In the genomic region with DNA sequence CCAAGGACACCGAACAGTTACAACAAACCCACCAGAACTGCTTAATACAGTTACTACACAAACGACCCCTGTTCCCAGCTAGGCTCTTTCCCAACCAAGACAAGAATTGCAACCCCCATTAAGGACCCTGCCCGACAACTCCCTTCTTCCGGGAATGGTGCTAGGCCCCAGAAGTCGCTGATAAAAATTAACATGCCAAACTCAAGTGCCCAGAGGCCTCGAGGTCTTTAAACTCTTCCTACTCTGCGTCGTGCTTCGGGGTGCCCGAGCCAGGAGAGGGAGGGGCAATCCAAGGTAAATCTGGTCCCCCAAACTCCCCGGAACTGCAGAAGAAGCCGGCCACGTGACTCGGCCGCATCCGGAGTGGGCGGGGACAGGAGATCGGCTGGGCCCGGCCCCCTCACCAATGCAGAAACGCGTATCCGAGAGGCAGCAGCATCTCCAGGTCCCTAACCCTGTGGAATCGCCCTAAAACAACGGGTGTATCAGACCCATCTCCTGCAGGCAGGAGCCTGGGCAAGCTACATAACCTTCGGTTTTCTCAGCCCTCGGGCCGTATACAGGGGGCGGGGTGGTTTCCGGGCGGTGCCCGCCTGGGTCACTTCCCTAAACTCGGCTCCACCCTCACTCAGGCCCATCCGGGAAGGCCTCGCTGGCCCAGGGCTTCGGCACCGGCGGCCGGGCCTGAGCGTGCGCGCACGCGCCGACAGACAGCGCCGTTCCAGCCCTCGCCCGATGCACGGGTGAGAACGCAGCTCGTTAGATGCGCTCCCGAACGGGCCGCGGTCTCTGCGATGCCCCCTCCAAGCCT, we compare ENCODE assay signal across 8 cellular contexts. TPM values are rescaled to one million over a fixed set of nuclear protein-coding genes. Genes with fewer than 3 reads are reported as not detected.
DNase-seq lines count a peak whose midpoint lies in the region; ATAC-seq and TF ChIP-seq lines count a peak whose summit lies in the region.

No MANE protein-coding gene starts in this region.

- H3K9ac ChIP-seq in duodenal mucosa (ENCODE audit: low read depth in 1 of 2, low read length in 2 of 2): peak overlapping the region; percentile 86 to 87

- peak; percentile 64 to 67 for ATAC-seq in lower lobe of right lung

- H3K4me3 Mint-ChIP-seq in HFFc6: peak overlapping the region; percentile 98
- H3K4me3 Mint-ChIP-seq in activated CD4-positive, alpha-beta memory T cell treated with anti-CD3 and anti-CD28 coated beads for 36 hours: peak overlapping the region; percentile 88

- POLR2A ChIA-PET in activated CD4-positive, alpha-beta memory T cell treated with anti-CD3 and anti-CD28 coated beads for 36 hours (lab: Charles Lee): interaction anchor here (5.0 kb wide), 1 partner anchor 34 kb away, joined by 95 read pairs; the partner anchor contains the start of genes CCDC85B and FIBP

- CTCF ChIA-PET in activated CD4-positive, alpha-beta memory T cell treated with anti-CD3 and anti-CD28 coated beads for 36 hours (lab: Charles Lee): interaction anchor here (4.4 to 10.5 kb wide), 2 partner anchors 31 to 77 kb away, joined by 33 to 277 read pairs; partner anchors contain the start of genes AP5B1, CCDC85B and FIBP

- peak overlapping the region; percentile 94 for H3K27ac ChIP-seq in duodenal mucosa (ENCODE audit: low read depth, low read length)
- H3K27ac ChIP-seq in lower lobe of right lung: peak overlapping the region; percentile 98

- intact Hi-C loops in activated CD4-positive, alpha-beta memory T cell treated with anti-CD3 and anti-CD28 coated beads for 36 hours (cut with micrococcal nuclease): no loop called here
- intact Hi-C loops in lower lobe of right lung (cut with DNase I): no loop called here

- peaks cover 18% of the 10 kb centered on the region for H3K27me3 Mint-ChIP-seq in HFFc6 (ENCODE audit: insufficient read depth)
- no peaks in the 10 kb centered on the region for H3K27me3 Mint-ChIP-seq in activated CD4-positive, alpha-beta memory T cell treated with anti-CD3 and anti-CD28 coated beads for 36 hours

- H3K9me3 ChIP-seq in duodenal mucosa (ENCODE audit: control insufficient read depth in 1 of 2, low read length in 2 of 2): no peaks in the 10 kb centered on the region
- no peaks in the 10 kb centered on the region for H3K9me3 ChIP-seq in lower lobe of right lung

- H3K4me1 Mint-ChIP-seq in HFFc6 (ENCODE audit: low read depth): peaks cover 62% of the 10 kb centered on the region
- peaks cover 41% of the 10 kb centered on the region for H3K4me1 Mint-ChIP-seq in activated CD4-positive, alpha-beta memory T cell treated with anti-CD3 and anti-CD28 coated beads for 36 hours (ENCODE audit: low read depth)

- peaks cover 46% of the 10 kb centered on the region for H3K36me3 Mint-ChIP-seq in HFFc6 (ENCODE audit: low read depth)
- peaks cover 60% of the 10 kb centered on the region for H3K36me3 Mint-ChIP-seq in activated CD4-positive, alpha-beta memory T cell treated with anti-CD3 and anti-CD28 coated beads for 36 hours

- DNase-seq in GM03348 (ENCODE audit: low spot score) (peak; percentile 87), HFFc6 (peak; percentile 50), NCI-H446 treated with DMSO at 0.1 percent for 48 hours (lab: John Stamatoyannopoulos, UW) (peak; percentile 42), lower lobe of right lung (peak; percentile 94), cortex of kidney (lab: John Stamatoyannopoulos, UW) (no peak)
- peak; percentile 89 for DNase-seq in activated CD4-positive, alpha-beta memory T cell treated with anti-CD3 and anti-CD28 coated beads for 36 hours
- peak; percentile 75 to 82 for DNase-seq in stimulated activated CD4-positive, alpha-beta T cell treated with anti-CD3 and anti-CD28 coated beads, Interleukin-4, amount 100 ng/mL, for 48 hours (ENCODE audit: low read depth in 2 of 2)

- peak overlapping the region; percentile 86 for H3K27ac Mint-ChIP-seq in HFFc6
- H3K27ac Mint-ChIP-seq in activated CD4-positive, alpha-beta memory T cell treated with anti-CD3 and anti-CD28 coated beads for 36 hours: peak overlapping the region; percentile 82

- peak overlapping the region; percentile 91 to 98 for H3K4me3 ChIP-seq in duodenal mucosa (ENCODE audit: low read depth in 1 of 2, low read length in 2 of 2)
- peak overlapping the region; percentile 92 for H3K4me3 ChIP-seq in lower lobe of right lung

- H3K9me3 Mint-ChIP-seq in HFFc6: no peaks in the 10 kb centered on the region
- H3K9me3 Mint-ChIP-seq in activated CD4-positive, alpha-beta memory T cell treated with anti-CD3 and anti-CD28 coated beads for 36 hours: peaks cover 4% of the 10 kb centered on the region

- H3K4me1 ChIP-seq in duodenal mucosa (ENCODE audit: control insufficient read depth in 1 of 2, insufficient read depth in 2 of 2, low read length in 2 of 2) (peaks cover 53 to 60% of the 10 kb centered on the region in 2 donors), lower lobe of right lung (peaks cover 44% of the 10 kb centered on the region)

- H3K27me3 ChIP-seq in duodenal mucosa (ENCODE audit: control insufficient read depth in 1 of 2, insufficient read depth in 2 of 2, low read length in 2 of 2): no peaks in the 10 kb centered on the region
- no peaks in the 10 kb centered on the region for H3K27me3 ChIP-seq in lower lobe of right lung (ENCODE audit: low read depth)

- no peak for TF ChIP-seq CTCF in HFFc6 (IDR thresholded peaks at IDR 0.05)
- no peak for TF ChIP-seq CTCF in lower lobe of right lung (IDR thresholded peaks at IDR 0.05)

- H3K36me3 ChIP-seq in duodenal mucosa (ENCODE audit: control insufficient read depth in 1 of 2, insufficient read depth in 2 of 2, low read length in 2 of 2) (peaks cover 32 to 46% of the 10 kb centered on the region in 2 donors), lower lobe of right lung (peaks cover 49% of the 10 kb centered on the region)

RNA-seq across cellular contexts. Expression of gene CFL1, which starts 1.1 kb away (rescaled TPM):
- total RNA-seq in HFFc6 (2021; fragmentation: NEBNext Ultra II Directional; extraction: Animal tissue kit (Norgen Biotek cat#: 25700)): 1,000 to 10,000 TPM; 2,002 to 2,288 (median 2,238) TPM
- 1,000 to 10,000 TPM; 1,166 to 1,191 TPM for total RNA-seq in activated CD4-positive, alpha-beta memory T cell treated with anti-CD3 and anti-CD28 coated beads for 36 hours
- 647 TPM for total RNA-seq in lower lobe of right lung

RNA-seq across cellular contexts. Expression of gene MUS81, which starts 3.3 kb away (rescaled TPM):
- 10 to 100 TPM; 38.4 to 47.9 (median 43.1) TPM for total RNA-seq in HFFc6 (2021; fragmentation: NEBNext Ultra II Directional; extraction: Animal tissue kit (Norgen Biotek cat#: 25700))
- 10 to 100 TPM; 69.8 to 71.7 TPM for total RNA-seq in activated CD4-positive, alpha-beta memory T cell treated with anti-CD3 and anti-CD28 coated beads for 36 hours
- total RNA-seq in lower lobe of right lung: 52.8 TPM

RNA-seq across cellular contexts. Expression of gene EFEMP2, which starts 15.7 kb away (rescaled TPM):
- total RNA-seq in HFFc6 (2021; fragmentation: NEBNext Ultra II Directional; extraction: Animal tissue kit (Norgen Biotek cat#: 25700)): 100 to 1,000 TPM; 318 to 359 (median 329) TPM
- 10 to 100 TPM; 11.5 to 12.5 TPM for total RNA-seq in activated CD4-positive, alpha-beta memory T cell treated with anti-CD3 and anti-CD28 coated beads for 36 hours
- total RNA-seq in lower lobe of right lung: 53.9 TPM

RNA-seq across cellular contexts. Expression of gene CTSW, which starts 22.7 kb away (rescaled TPM):
- under 1 TPM in 4 of 6 experiments, not detected in 2; 0.11 to 0.22 (median 0.14) TPM for total RNA-seq in HFFc6 (2021; fragmentation: NEBNext Ultra II Directional; extraction: Animal tissue kit (Norgen Biotek cat#: 25700))
- 10 to 100 TPM; 11.1 to 13.2 TPM for total RNA-seq in activated CD4-positive, alpha-beta memory T cell treated with anti-CD3 and anti-CD28 coated beads for 36 hours
- total RNA-seq in lower lobe of right lung: 20.6 TPM

RNA-seq across cellular contexts. Expression of gene SNX32, which starts 23.1 kb away (rescaled TPM):
- total RNA-seq in HFFc6 (2021; fragmentation: NEBNext Ultra II Directional; extraction: Animal tissue kit (Norgen Biotek cat#: 25700)): not detected
- total RNA-seq in activated CD4-positive, alpha-beta memory T cell treated with anti-CD3 and anti-CD28 coated beads for 36 hours: 1 to 10 TPM; 2.0 to 2.7 TPM
- 0.47 TPM for total RNA-seq in lower lobe of right lung
